Comparison of ENCODE assay signal across 8 cellular contexts in the genomic region with DNA sequence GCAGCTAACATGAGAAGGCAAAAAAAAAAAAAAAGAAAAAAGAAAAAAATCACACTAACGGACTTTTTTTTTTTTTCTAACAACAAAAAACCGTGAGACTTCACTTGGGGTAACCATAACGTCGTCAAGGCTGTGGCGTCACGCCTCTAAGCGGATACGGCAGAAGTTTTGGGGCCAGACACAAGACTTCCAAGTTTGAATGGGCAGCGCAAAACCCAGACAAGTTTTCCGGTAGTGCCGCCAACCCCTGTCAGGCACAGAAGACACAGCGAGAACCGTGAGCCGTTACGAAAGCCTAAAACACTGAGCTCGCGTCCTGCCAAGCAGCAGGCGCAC. TPM values are rescaled to one million over a fixed set of nuclear protein-coding genes. Genes with fewer than 3 reads are reported as not detected.
DNase-seq lines count a peak whose midpoint lies in the region; ATAC-seq, FAIRE-seq and TF ChIP-seq lines count a peak whose summit lies in the region.

No MANE protein-coding gene starts in this region.

- WGBS in HepG2 (ENCODE audit: low lambda C conversion rate), result 3% methylated on average over 8 of the region's 18 CpGs
- WGBS in tibial nerve, 2 donors, result 0% methylated on average over 14 to 18 of the region's 18 CpGs

- H3K9me3 ChIP-seq in AG04450 (ENCODE audit: control insufficient read depth, insufficient read depth, low read length), result no peaks in the 10 kb centered on the region
- H3K9me3 ChIP-seq in ascending aorta, result no peaks in the 10 kb centered on the region
- no peaks in the 10 kb centered on the region for H3K9me3 ChIP-seq in HepG2 (ENCODE audit: low read length)
- H3K9me3 ChIP-seq in tibial nerve, result no peaks in the 10 kb centered on the region

- DNase-seq in AG04450 (ENCODE audit: low read depth, low spot score), result no peak
- no peak for DNase-seq in ascending aorta (ENCODE audit: low spot score in 2 of 2)
- no peak for DNase-seq in HepG2 (ENCODE audit: low spot score)
- DNase-seq in tibial nerve (ENCODE audit: low spot score in 2 of 2), result no peak
- no peak for DNase-seq in AG20443 (ENCODE audit: low spot score)
- DNase-seq in HTR-8/SVneo (ENCODE audit: insufficient read length, low spot score), result no peak

- TF ChIP-seq POLR2A in HepG2 (IDR thresholded peaks at IDR 0.05; ENCODE audit: insufficient read depth in 1 of 2, low read depth in 2 of 2, low read length in 2 of 2), result no peak
- TF ChIP-seq POLR2A in tibial nerve (IDR thresholded peaks at IDR 0.05), result peak in 1 of 2 donors; percentile 33

- peaks cover 44% of the 10 kb centered on the region for H3K79me2 ChIP-seq in HepG2 (ENCODE audit: insufficient read depth, low read length)

- TSS peak; percentile 72 for BruUV-seq in HepG2 (replicated peaks; lab: Mats Ljungman, UMichigan)

- H3K4me2 ChIP-seq in HepG2 (ENCODE audit: low read depth, low read length), result peak overlapping the region; percentile 84

- H3K27me3 ChIP-seq in AG04450 (ENCODE audit: control insufficient read depth, insufficient read depth, low read length), result peaks cover 6% of the 10 kb centered on the region
- no peaks in the 10 kb centered on the region for H3K27me3 ChIP-seq in ascending aorta
- no peaks in the 10 kb centered on the region; a peak in 1 of 5 replicates for H3K27me3 ChIP-seq in HepG2 (ENCODE audit: control insufficient read depth in 1 of 2, insufficient read depth in 2 of 2, low read length in 2 of 2)
- H3K27me3 ChIP-seq in tibial nerve, result no peaks in the 10 kb centered on the region

- TF ChIP-seq CTCF in AG04450 (IDR thresholded peaks at IDR 0.05; ENCODE audit: low read depth, low read length) (no peak), ascending aorta (IDR thresholded peaks at IDR 0.05) (no peak), HepG2 (CRISPR knock-in tag; IDR thresholded peaks at IDR 0.05) (no peak), tibial nerve (IDR thresholded peaks at IDR 0.05) (no peak)

- peak overlapping the region; percentile 85 for H2AFZ ChIP-seq in HepG2 (ENCODE audit: low read length)

- H3K9ac ChIP-seq in HepG2 (ENCODE audit: insufficient read depth, low read depth, low read length), result peak overlapping the region; percentile 94

- H3K4me1 ChIP-seq in ascending aorta (peaks cover 0 to 14% of the 10 kb centered on the region in 2 donors), HepG2 (ENCODE audit: insufficient read depth, low read length) (peaks cover 43% of the 10 kb centered on the region), tibial nerve (peaks cover 3 to 32% (median 23%) of the 10 kb centered on the region in 4 donors)

- H3K27ac ChIP-seq in AG04450 (ENCODE audit: low read depth, low read length) (peak overlapping the region; percentile 96), ascending aorta (peak overlapping the region; percentile 97 to 98), HepG2 (ENCODE audit: extremely low read length, insufficient read depth, low read length) (peak overlapping the region; percentile 87), tibial nerve (peak overlapping the region; percentile 88 to 100 (median 98))

- in situ Hi-C loops in HepG2 (cut with HindIII; ENCODE audit: extremely low pct_ligation_motif_present, low pct_unique_long_range_greater_than_20kb), result loop anchor here (10.0 to 25.0 kb wide), 2 partner anchors 328 to 1599 kb away; a partner anchor contains a TSS

- FAIRE-seq in HepG2 (lab: Jason Lieb, UNC) (no peak), HTR-8/SVneo (lab: Jason Lieb, UNC) (no peak)

- TF ChIP-seq EP300 in HepG2 (IDR thresholded peaks at IDR 0.05; ENCODE audit: low read depth in 2 of 2, low read length in 2 of 2) (no peak), HepG2 (CRISPR knock-in tag; IDR thresholded peaks at IDR 0.05; ENCODE audit: borderline replicate concordance) (no peak), tibial nerve (IDR thresholded peaks at IDR 0.05) (no peak)

- peaks cover 25% of the 10 kb centered on the region for H4K20me1 ChIP-seq in HepG2 (ENCODE audit: insufficient read depth, low read length)

- CTCF ChIA-PET in AG04450 (lab: Charles Lee), result interaction anchor here (1.5 kb wide), 1 partner anchor 18 kb away, joined by 5 read pairs; no protein-coding TSS in a partner anchor
- CTCF ChIA-PET in HepG2 (lab: Yijun Ruan, JAX; ENCODE audit: low intra/inter-chr PET ratio, low total read pairs), result no interaction called here

- H3K36me3 ChIP-seq in ascending aorta (peaks cover 0 to 7% of the 10 kb centered on the region in 2 donors), HepG2 (replicated peaks in 1 of 2; ENCODE audit: control insufficient read depth in 1 of 2, insufficient read depth in 2 of 2, low read length in 2 of 2) (peaks cover 0 to 8% of the 10 kb centered on the region in 2 experiments; a peak in 2 of 5 replicates), tibial nerve (peaks cover 0 to 5% (median 0%) of the 10 kb centered on the region in 3 donors)

- intact Hi-C loops in ascending aorta (cut with DNase I), result loop anchor here (1.0 to 2.0 kb wide), 4 partner anchors 106 to 1585 kb away; a partner anchor contains a TSS
- intact Hi-C loops in HepG2 (cut with micrococcal nuclease; ENCODE audit: unreplicated experiment), result loop anchor here (10.0 kb wide), 3 partner anchors 178 to 328 kb away; a partner anchor contains a TSS

- TF ChIP-seq RAD21 in HepG2 (CRISPR knock-in tag; IDR thresholded peaks at IDR 0.05), result no peak

- peak overlapping the region; percentile 73 for H3K4me3 ChIP-seq in AG04450 (ENCODE audit: low read depth, low read length)
- H3K4me3 ChIP-seq in ascending aorta, result peak overlapping the region; percentile 65 to 84
- peak overlapping the region; percentile 83 to 93 (median 87) for H3K4me3 ChIP-seq in HepG2 (replicated peaks in 1 of 3; ENCODE audit: insufficient read depth in 1 of 3, low read depth in 2 of 3, low read length in 3 of 3)
- H3K4me3 ChIP-seq in tibial nerve, result peak overlapping the region; percentile 74 to 95 (median 90)

- ATAC-seq in GM19455 (IDR thresholded peaks at IDR 0.05; ENCODE audit: unreplicated experiment) (peak; percentile 40), HG03565 (IDR thresholded peaks at IDR 0.05; ENCODE audit: unreplicated experiment) (peak; percentile 33), HepG2 (peak; percentile 22)

- POLR2A ChIA-PET in AG04450 (lab: Yijun Ruan, JAX) (interaction anchor here (0.6 kb wide), 1 partner anchor 28 kb away, joined by 4 read pairs; no protein-coding TSS in a partner anchor), HepG2 (lab: Yijun Ruan, JAX) (interaction anchor here (1.0 to 2.2 kb wide), 4 partner anchors 174 to 328 kb away, joined by 3 to 6 read pairs (median 5); a partner anchor contains a TSS)

TF ChIP-seq in HepG2, 621 proteins besides CTCF, POLR2A, EP300 and RAD21 (continues in another document):
- TF ChIP-seq ZZZ3 (CRISPR knock-in tag; IDR thresholded peaks at IDR 0.05; ENCODE audit: borderline replicate concordance) (no peak), IRX3 (CRISPR knock-in tag; IDR thresholded peaks at IDR 0.05; ENCODE audit: borderline replicate concordance, low read depth) (0 out of 2 replicates have a peak, but pooled peaks have one; percentile 26), GATAD2A (CRISPR knock-in tag; IDR thresholded peaks at IDR 0.05) (0 out of 2 replicates have a peak, but pooled peaks have one; percentile 10), PHB2 (IDR thresholded peaks at IDR 0.05; ENCODE audit: partially characterized antibody) (no peak), ZNF891 (CRISPR knock-in tag; IDR thresholded peaks at IDR 0.05) (no peak)
- TF ChIP-seq, protein P1, sequence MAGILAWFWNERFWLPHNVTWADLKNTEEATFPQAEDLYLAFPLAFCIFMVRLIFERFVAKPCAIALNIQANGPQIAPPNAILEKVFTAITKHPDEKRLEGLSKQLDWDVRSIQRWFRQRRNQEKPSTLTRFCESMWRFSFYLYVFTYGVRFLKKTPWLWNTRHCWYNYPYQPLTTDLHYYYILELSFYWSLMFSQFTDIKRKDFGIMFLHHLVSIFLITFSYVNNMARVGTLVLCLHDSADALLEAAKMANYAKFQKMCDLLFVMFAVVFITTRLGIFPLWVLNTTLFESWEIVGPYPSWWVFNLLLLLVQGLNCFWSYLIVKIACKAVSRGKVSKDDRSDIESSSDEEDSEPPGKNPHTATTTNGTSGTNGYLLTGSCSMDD (CRISPR knock-in tag; IDR thresholded peaks at IDR 0.05), result no peak
- TF ChIP-seq, protein P2, sequence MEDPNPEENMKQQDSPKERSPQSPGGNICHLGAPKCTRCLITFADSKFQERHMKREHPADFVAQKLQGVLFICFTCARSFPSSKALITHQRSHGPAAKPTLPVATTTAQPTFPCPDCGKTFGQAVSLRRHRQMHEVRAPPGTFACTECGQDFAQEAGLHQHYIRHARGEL (CRISPR knock-in tag; IDR thresholded peaks at IDR 0.05), result no peak

RNA-seq across cellular contexts. Expression of a gene that starts 0.6 kb away (rescaled TPM):
- polyA plus RNA-seq in AG04450 (2011; rRNA removed) (19.9 and 26.8 TPM in 2 replicates), HepG2 (2011; rRNA removed) (6.2 and 7.0 TPM in 2 replicates)
- polyA minus RNA-seq in AG04450 (2011; rRNA and poly(A)+ RNA removed), result 18.2 and 36.1 TPM in 2 replicates
- total RNA-seq in ascending aorta (15.5 TPM), HepG2 (2016; rRNA removed; fragmentation: Illumina TruSeq; extraction: Trizol) (37.5 and 58.4 TPM in 2 replicates), tibial nerve (10 to 100 TPM; 31.8 to 43.1 (median 35.0) TPM)
- 29.0 and 35.5 TPM in 2 replicates for total RNA-seq in HepG2 (2016; cell fraction: cytosol; rRNA removed; fragmentation: Illumina TruSeq; extraction: Trizol; ENCODE audit: low read depth)
- total RNA-seq in HepG2 (2016; cell fraction: insoluble cytoplasmic fraction; rRNA removed; fragmentation: Illumina TruSeq; extraction: Trizol), result 38.0 and 56.3 TPM in 2 replicates
- total RNA-seq in HepG2 (2016; cell fraction: membrane; rRNA removed; fragmentation: Illumina TruSeq; extraction: Trizol), result 12.5 and 14.0 TPM in 2 replicates
- total RNA-seq in HepG2 (2016; cell fraction: nucleus; rRNA removed; fragmentation: Illumina TruSeq; extraction: Trizol), result 42.0 and 45.8 TPM in 2 replicates
- 3.0 and 5.2 TPM in 2 replicates for polyA plus RNA-seq in HepG2 (2011; cell fraction: cytosol; rRNA removed)
- polyA plus RNA-seq in HepG2 (2011; cell fraction: nucleus; rRNA removed), result 4.4 and 6.0 TPM in 2 replicates
- 24.5 and 30.4 TPM in 2 replicates for polyA plus RNA-seq in HepG2 (2012)
- polyA plus RNA-seq in HepG2 (2016; cell fraction: cytosol; fragmentation: Illumina TruSeq; extraction: Trizol; ENCODE audit: low read depth), result 0.99 and 1.5 TPM in 2 replicates
- 40.7 TPM in 2 replicates for polyA plus RNA-seq in HepG2 (2016; cell fraction: insoluble cytoplasmic fraction; fragmentation: Illumina TruSeq; extraction: Trizol; ENCODE audit: low read depth)
- 4.0 TPM in 2 replicates for polyA plus RNA-seq in HepG2 (2016; cell fraction: membrane; fragmentation: Illumina TruSeq; extraction: Trizol; ENCODE audit: low read depth)
- polyA plus RNA-seq in HepG2 (2016; cell fraction: nucleus; fragmentation: Illumina TruSeq; extraction: Trizol; ENCODE audit: insufficient read depth, low read depth), result 32.2 and 33.6 TPM in 2 replicates
- 11.1 TPM in 2 replicates for polyA minus RNA-seq in HepG2 (2011; rRNA and poly(A)+ RNA removed; ENCODE audit: low replicate concordance)
- polyA minus RNA-seq in HepG2 (2011; cell fraction: cytosol; rRNA and poly(A)+ RNA removed), result 17.7 and 23.3 TPM in 2 replicates
- polyA minus RNA-seq in HepG2 (2011; cell fraction: nucleus; rRNA and poly(A)+ RNA removed), result 53.3 and 63.0 TPM in 2 replicates
